ENCODE assay signal across 17 cellular contexts in genomic region chr3:30760737-30761136, GRCh38.
DNase-seq lines count a peak whose midpoint lies in the region; ATAC-seq and TF ChIP-seq lines count a peak whose summit lies in the region.
"Had no signal": no experiment of that assay in that cellular context is flagged by ENCODE, and none has a peak within 500 bp of the region (broad histone marks: within the 10 kb centered on the region; RNA-seq: fewer than 3 reads in every experiment).

No MANE protein-coding gene starts in this region.

- intact Hi-C loops in left cardiac atrium (cut with DNase I) (loop anchor here in 1 of 2 donors (10.0 kb wide), 1 partner anchor 1004 kb away; no protein-coding TSS in a partner anchor), PC-3 (cut with micrococcal nuclease) (no loop called here)

- peak in 1 of 2 donors; percentile 44 for DNase-seq in cardiac muscle cell (ENCODE audit: low read depth in 1 of 2, low spot score in 1 of 2)
- DNase-seq in left cardiac atrium, result no peak
- no peak for DNase-seq in PC-3
- DNase-seq in naive thymus-derived CD8-positive, alpha-beta T cell, result no peak
- no peak for DNase-seq in SKM-1 treated with dmso at 0.1 percent for 144 hours (lab: John Stamatoyannopoulos, UW; ENCODE audit: unreplicated experiment)
- DNase-seq: Caco-2; Calu3; CD4-positive, alpha-beta T cell; CD8-positive, alpha-beta T cell; DMS79 treated with DMSO at 0.1 percent for 48 hours; GF-D8 had no signal

- H3K27ac ChIP-seq in cardiac muscle cell (peak overlapping the region; percentile 61), PC-3 (ENCODE audit: low read length) (no peak overlapping the region), VCaP (peak overlapping the region; percentile 45)
- H3K27ac ChIP-seq: 22Rv1; A549; BLaER1 treated with 17β-estradiol and CSF1 and Interleukin-3, amounts not matched to agents 10 nM and 100 nM; C4-2B had no signal

- ATAC-seq in left cardiac atrium, result no peak
- ATAC-seq in PC-3, result peak; percentile 29; the same call in 1 of the 2 replicates
- no peak for ATAC-seq in naive thymus-derived CD8-positive, alpha-beta T cell
- ATAC-seq: A549; CD8-positive, alpha-beta T cell had no signal

- no peaks in the 10 kb centered on the region for H4K20me1 ChIP-seq in PC-3 (ENCODE audit: low read length)
- H4K20me1 ChIP-seq: BLaER1 treated with 17β-estradiol and CSF1 and Interleukin-3, amounts not matched to agents 10 nM and 100 nM had no signal

- no TSS peak for BruUV-seq in PC-3 (replicated peaks; lab: Mats Ljungman, UMichigan)

- peaks cover 38% of the 10 kb centered on the region for H3K4me1 ChIP-seq in cardiac muscle cell (ENCODE audit: low read depth)
- H3K4me1 ChIP-seq in PC-3 (ENCODE audit: insufficient read depth, low read length), result 0 out of 2 replicates have a peak, but pooled peaks cover 4% of the 10 kb centered on the region
- H3K4me1 ChIP-seq: A549, Caco-2 had no signal

- H3K36me3 ChIP-seq in cardiac muscle cell (no peaks in the 10 kb centered on the region), PC-3 (ENCODE audit: low read depth, low read length) (no peaks in the 10 kb centered on the region)
- H3K36me3 ChIP-seq: BLaER1 treated with 17β-estradiol and CSF1 and Interleukin-3, amounts not matched to agents 10 nM and 100 nM had no signal

- no peaks in the 10 kb centered on the region for H3K9me3 Mint-ChIP-seq in naive thymus-derived CD8-positive, alpha-beta T cell
- H3K9me3 Mint-ChIP-seq: CD4-positive, alpha-beta T cell; CD8-positive, alpha-beta T cell had no signal

- H3K36me3 Mint-ChIP-seq in naive thymus-derived CD8-positive, alpha-beta T cell, result no peaks in the 10 kb centered on the region
- H3K36me3 Mint-ChIP-seq: CD8-positive, alpha-beta T cell had no signal

- H3K4me1 Mint-ChIP-seq in naive thymus-derived CD8-positive, alpha-beta T cell, result no peaks in the 10 kb centered on the region
- H3K4me1 Mint-ChIP-seq: B cell had no signal

- no peaks in the 10 kb centered on the region for H3F3A ChIP-seq in PC-3 (ENCODE audit: low read length, unreplicated experiment)

- no peak overlapping the region for H3K9ac ChIP-seq in PC-3 (ENCODE audit: low read length)
- H3K9ac ChIP-seq: BLaER1 treated with 17β-estradiol and CSF1 and Interleukin-3, amounts not matched to agents 10 nM and 100 nM had no signal

- CTCF ChIA-PET in PC-3 (lab: Charles Lee), result no interaction called here

- no peak overlapping the region for H3K27ac Mint-ChIP-seq in naive thymus-derived CD8-positive, alpha-beta T cell
- H3K27ac Mint-ChIP-seq: B cell; CD4-positive, alpha-beta T cell; CD8-positive, alpha-beta T cell had no signal

- POLR2A ChIA-PET in PC-3 (lab: Charles Lee; ENCODE audit: unreplicated experiment), result interaction anchor here (0.7 kb wide), 1 partner anchor 775 kb away, joined by 3 read pairs; no protein-coding TSS in a partner anchor
- POLR2A ChIA-PET in naive thymus-derived CD8-positive, alpha-beta T cell (lab: Charles Lee), result no interaction called here

- no peak overlapping the region for H3K4me2 ChIP-seq in PC-3 (ENCODE audit: low read length)
- H3K4me2 ChIP-seq: A549 had no signal

- H3K4me3 ChIP-seq in cardiac muscle cell (no peak overlapping the region), PC-3 (ENCODE audit: low read length) (no peak overlapping the region)
- H3K4me3 ChIP-seq: A549; BLaER1 treated with 17β-estradiol and CSF1 and Interleukin-3, amounts not matched to agents 10 nM and 100 nM had no signal

- H2AFZ ChIP-seq in PC-3 (ENCODE audit: low read length), result no peak overlapping the region

- TF ChIP-seq CTCF in cardiac muscle cell (IDR thresholded peaks at IDR 0.05; ENCODE audit: low read depth, low read length), result no peak
- no peak for TF ChIP-seq CTCF in PC-3 (conservative IDR thresholded peaks at IDR 0.05; ENCODE audit: low read depth, low read length)
- TF ChIP-seq CTCF in VCaP (conservative IDR thresholded peaks at IDR 0.05), result no peak

- H3K4me3 Mint-ChIP-seq in naive thymus-derived CD8-positive, alpha-beta T cell, result no peak overlapping the region
- H3K4me3 Mint-ChIP-seq: B cell; CD4-positive, alpha-beta T cell; CD8-positive, alpha-beta T cell had no signal

- no peaks in the 10 kb centered on the region for H3K79me2 ChIP-seq in PC-3 (ENCODE audit: low read length)

- H3K9me3 ChIP-seq in cardiac muscle cell (ENCODE audit: low read depth) (no peaks in the 10 kb centered on the region), PC-3 (ENCODE audit: low read length) (no peaks in the 10 kb centered on the region)
- H3K9me3 ChIP-seq: A549; BLaER1 treated with 17β-estradiol and CSF1 and Interleukin-3, amounts not matched to agents 10 nM and 100 nM; Caco-2 had no signal

- H3K27me3 ChIP-seq in cardiac muscle cell (no peaks in the 10 kb centered on the region), PC-3 (ENCODE audit: low read length) (no peaks in the 10 kb centered on the region)
- H3K27me3 ChIP-seq: BLaER1 treated with 17β-estradiol and CSF1 and Interleukin-3, amounts not matched to agents 10 nM and 100 nM had no signal

- H3K9me2 ChIP-seq in PC-3 (replicated peaks; ENCODE audit: low read length), result no peaks in the 10 kb centered on the region

- H3K27me3 Mint-ChIP-seq in naive thymus-derived CD8-positive, alpha-beta T cell, result peaks cover 0 to 2% (median 2%) of the 10 kb centered on the region in 5 donors
- H3K27me3 Mint-ChIP-seq: CD4-positive, alpha-beta T cell had no signal
